Comparison of ENCODE assay signal across 19 cellular contexts in genomic region chr12:83199069-83199468, GRCh38.
"Had no signal": no experiment of that assay in that cellular context is flagged by ENCODE, and none has a peak within 500 bp of the region (broad histone marks: within the 10 kb centered on the region; RNA-seq: fewer than 3 reads in every experiment).

No MANE protein-coding gene starts in this region.

- H3K27me3 Mint-ChIP-seq: activated B cell treated with CpG ODN at 0.5 μM for 24 hours; activated naive CD8-positive, alpha-beta T cell treated with anti-CD3 and anti-CD28 coated beads, Interleukin-2, amount 10 ng/mL, durations not matched to agents 7 days and 5 days; stimulated activated naive CD8-positive, alpha-beta T cell treated with anti-CD3 and anti-CD28 coated beads, Interleukin-15, Interleukin-2, amounts not matched to agents 100 ng/mL and 50 ng/mL, for 24 hours; type B pancreatic cell had no signal

- H3K4me3 Mint-ChIP-seq: activated B cell treated with CpG ODN at 0.5 μM for 24 hours; activated naive CD8-positive, alpha-beta T cell treated with anti-CD3 and anti-CD28 coated beads, Interleukin-2, amount 10 ng/mL, durations not matched to agents 7 days and 5 days; activated T-helper 1 cell treated with anti-CD3 and anti-CD28 coated beads, Interleukin-12 subunit alpha, Interleukin-12 subunit beta, Interleukin-2, Interleukin-4 antibody, amounts not matched to agents 30 ng/mL and 10 ng/mL and 1 ng/mL, durations not matched to agents 14 hours and 24 hours and 36 hours; dendritic cell treated with granulocyte-macrophage colony-stimulating factor and Interleukin-4, amounts not matched to agents 40 ng/mL and 50 ng/mL, for 4 days; natural killer cell; stimulated activated naive CD8-positive, alpha-beta T cell treated with anti-CD3 and anti-CD28 coated beads, Interleukin-15, Interleukin-2, amounts not matched to agents 100 ng/mL and 50 ng/mL, for 24 hours; type B pancreatic cell had no signal

- H3K4me3 ChIP-seq: gastrocnemius medialis, heart left ventricle, left ventricle myocardium inferior, right lobe of liver, suprapubic skin had no signal

- H3K36me3 Mint-ChIP-seq: activated naive CD8-positive, alpha-beta T cell treated with anti-CD3 and anti-CD28 coated beads, Interleukin-2, amount 10 ng/mL, durations not matched to agents 7 days and 5 days; type B pancreatic cell had no signal

- H3K27ac Mint-ChIP-seq: activated B cell treated with CpG ODN at 0.5 μM for 24 hours; activated naive CD8-positive, alpha-beta T cell treated with anti-CD3 and anti-CD28 coated beads, Interleukin-2, amount 10 ng/mL, durations not matched to agents 7 days and 5 days; activated T-helper 1 cell treated with anti-CD3 and anti-CD28 coated beads, Interleukin-12 subunit alpha, Interleukin-12 subunit beta, Interleukin-2, Interleukin-4 antibody, amounts not matched to agents 30 ng/mL and 10 ng/mL and 1 ng/mL, durations not matched to agents 14 hours and 24 hours and 36 hours; dendritic cell treated with granulocyte-macrophage colony-stimulating factor and Interleukin-4, amounts not matched to agents 40 ng/mL and 50 ng/mL, for 4 days; natural killer cell; stimulated activated naive CD8-positive, alpha-beta T cell treated with anti-CD3 and anti-CD28 coated beads, Interleukin-15, Interleukin-2, amounts not matched to agents 100 ng/mL and 50 ng/mL, for 24 hours; type B pancreatic cell had no signal

- H3K4me1 Mint-ChIP-seq: activated B cell treated with CpG ODN at 0.5 μM for 24 hours; activated naive CD8-positive, alpha-beta T cell treated with anti-CD3 and anti-CD28 coated beads, Interleukin-2, amount 10 ng/mL, durations not matched to agents 7 days and 5 days; natural killer cell had no signal

- H3K9me3 ChIP-seq: gastrocnemius medialis, heart left ventricle, left ventricle myocardium inferior, right lobe of liver, suprapubic skin had no signal

- H3K36me3 ChIP-seq: brain microvascular endothelial cell, gastrocnemius medialis, heart left ventricle, left ventricle myocardium inferior, right lobe of liver, suprapubic skin had no signal

- FAIRE-seq: keratinocyte, TTC549 had no signal

- H3K27me3 ChIP-seq: brain microvascular endothelial cell, gastrocnemius medialis, heart left ventricle, right lobe of liver, suprapubic skin had no signal

- DNase-seq: activated B cell treated with CpG ODN at 0.5 μM for 24 hours; activated CD4-positive, alpha-beta T cell treated with anti-CD3 and anti-CD28 coated beads, Interleukin-2, amount 50 U/mL, for 1 hour; activated naive CD8-positive, alpha-beta T cell treated with anti-CD3 and anti-CD28 coated beads, Interleukin-2, amount 10 ng/mL, durations not matched to agents 7 days and 5 days; brain microvascular endothelial cell; cerebellar nuclear complex; erythroblast; gastrocnemius medialis; heart left ventricle; left ventricle myocardium inferior; natural killer cell; right lobe of liver; SW 1271 had no signal

- H3K9me3 Mint-ChIP-seq: activated naive CD8-positive, alpha-beta T cell treated with anti-CD3 and anti-CD28 coated beads, Interleukin-2, amount 10 ng/mL, durations not matched to agents 7 days and 5 days; activated T-helper 1 cell treated with anti-CD3 and anti-CD28 coated beads, Interleukin-12 subunit alpha, Interleukin-12 subunit beta, Interleukin-2, Interleukin-4 antibody, amounts not matched to agents 30 ng/mL and 10 ng/mL and 1 ng/mL, durations not matched to agents 14 hours and 24 hours and 36 hours; dendritic cell treated with granulocyte-macrophage colony-stimulating factor and Interleukin-4, amounts not matched to agents 40 ng/mL and 50 ng/mL, for 4 days; type B pancreatic cell had no signal

- H3K4me1 ChIP-seq: gastrocnemius medialis, heart left ventricle, left ventricle myocardium inferior, right lobe of liver, suprapubic skin had no signal

- H3K27ac ChIP-seq: brain microvascular endothelial cell, gastrocnemius medialis, heart left ventricle, left ventricle myocardium inferior, right lobe of liver, suprapubic skin had no signal
